1 cellular context compared by ENCODE assay signal in the genomic region with DNA sequence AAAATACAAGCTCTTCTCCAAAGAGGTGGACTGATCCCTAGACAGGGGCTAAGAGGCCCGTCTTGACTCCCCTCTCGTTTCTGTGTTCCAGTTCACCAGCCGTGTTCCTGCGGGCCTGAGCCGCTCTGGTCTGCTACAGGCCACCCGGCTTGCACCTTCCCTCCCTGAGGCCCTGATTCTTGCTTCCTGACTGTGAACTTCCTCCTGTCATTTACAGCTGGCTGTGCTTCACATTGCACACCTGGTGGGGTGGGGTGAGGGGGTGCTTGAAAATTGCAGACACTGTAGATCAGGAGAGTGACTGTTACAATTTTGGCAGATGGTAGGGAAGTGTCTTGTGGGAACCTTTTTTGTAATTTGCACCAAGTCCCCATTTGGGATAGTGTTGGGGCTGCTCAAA.
TF ChIP-seq lines count a peak whose summit lies in the region.

No MANE protein-coding gene starts in this region.

TF ChIP-seq in GM23338, 12 proteins besides CTCF, POLR2A, EP300 and RAD21 (continued from another document):
- TF ChIP-seq, protein P1, sequence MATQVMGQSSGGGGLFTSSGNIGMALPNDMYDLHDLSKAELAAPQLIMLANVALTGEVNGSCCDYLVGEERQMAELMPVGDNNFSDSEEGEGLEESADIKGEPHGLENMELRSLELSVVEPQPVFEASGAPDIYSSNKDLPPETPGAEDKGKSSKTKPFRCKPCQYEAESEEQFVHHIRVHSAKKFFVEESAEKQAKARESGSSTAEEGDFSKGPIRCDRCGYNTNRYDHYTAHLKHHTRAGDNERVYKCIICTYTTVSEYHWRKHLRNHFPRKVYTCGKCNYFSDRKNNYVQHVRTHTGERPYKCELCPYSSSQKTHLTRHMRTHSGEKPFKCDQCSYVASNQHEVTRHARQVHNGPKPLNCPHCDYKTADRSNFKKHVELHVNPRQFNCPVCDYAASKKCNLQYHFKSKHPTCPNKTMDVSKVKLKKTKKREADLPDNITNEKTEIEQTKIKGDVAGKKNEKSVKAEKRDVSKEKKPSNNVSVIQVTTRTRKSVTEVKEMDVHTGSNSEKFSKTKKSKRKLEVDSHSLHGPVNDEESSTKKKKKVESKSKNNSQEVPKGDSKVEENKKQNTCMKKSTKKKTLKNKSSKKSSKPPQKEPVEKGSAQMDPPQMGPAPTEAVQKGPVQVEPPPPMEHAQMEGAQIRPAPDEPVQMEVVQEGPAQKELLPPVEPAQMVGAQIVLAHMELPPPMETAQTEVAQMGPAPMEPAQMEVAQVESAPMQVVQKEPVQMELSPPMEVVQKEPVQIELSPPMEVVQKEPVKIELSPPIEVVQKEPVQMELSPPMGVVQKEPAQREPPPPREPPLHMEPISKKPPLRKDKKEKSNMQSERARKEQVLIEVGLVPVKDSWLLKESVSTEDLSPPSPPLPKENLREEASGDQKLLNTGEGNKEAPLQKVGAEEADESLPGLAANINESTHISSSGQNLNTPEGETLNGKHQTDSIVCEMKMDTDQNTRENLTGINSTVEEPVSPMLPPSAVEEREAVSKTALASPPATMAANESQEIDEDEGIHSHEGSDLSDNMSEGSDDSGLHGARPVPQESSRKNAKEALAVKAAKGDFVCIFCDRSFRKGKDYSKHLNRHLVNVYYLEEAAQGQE (IDR thresholded peaks at IDR 0.05; ENCODE audit: unreplicated experiment): no peak
- TF ChIP-seq STAT1 (IDR thresholded peaks at IDR 0.05; ENCODE audit: unreplicated experiment) (no peak), POLR2AphosphoS5 (IDR thresholded peaks at IDR 0.05; ENCODE audit: low read depth) (no peak), CREB1 (CRISPR knock-in tag; IDR thresholded peaks at IDR 0.05; ENCODE audit: low read depth) (no peak)
- TF ChIP-seq, protein P2, sequence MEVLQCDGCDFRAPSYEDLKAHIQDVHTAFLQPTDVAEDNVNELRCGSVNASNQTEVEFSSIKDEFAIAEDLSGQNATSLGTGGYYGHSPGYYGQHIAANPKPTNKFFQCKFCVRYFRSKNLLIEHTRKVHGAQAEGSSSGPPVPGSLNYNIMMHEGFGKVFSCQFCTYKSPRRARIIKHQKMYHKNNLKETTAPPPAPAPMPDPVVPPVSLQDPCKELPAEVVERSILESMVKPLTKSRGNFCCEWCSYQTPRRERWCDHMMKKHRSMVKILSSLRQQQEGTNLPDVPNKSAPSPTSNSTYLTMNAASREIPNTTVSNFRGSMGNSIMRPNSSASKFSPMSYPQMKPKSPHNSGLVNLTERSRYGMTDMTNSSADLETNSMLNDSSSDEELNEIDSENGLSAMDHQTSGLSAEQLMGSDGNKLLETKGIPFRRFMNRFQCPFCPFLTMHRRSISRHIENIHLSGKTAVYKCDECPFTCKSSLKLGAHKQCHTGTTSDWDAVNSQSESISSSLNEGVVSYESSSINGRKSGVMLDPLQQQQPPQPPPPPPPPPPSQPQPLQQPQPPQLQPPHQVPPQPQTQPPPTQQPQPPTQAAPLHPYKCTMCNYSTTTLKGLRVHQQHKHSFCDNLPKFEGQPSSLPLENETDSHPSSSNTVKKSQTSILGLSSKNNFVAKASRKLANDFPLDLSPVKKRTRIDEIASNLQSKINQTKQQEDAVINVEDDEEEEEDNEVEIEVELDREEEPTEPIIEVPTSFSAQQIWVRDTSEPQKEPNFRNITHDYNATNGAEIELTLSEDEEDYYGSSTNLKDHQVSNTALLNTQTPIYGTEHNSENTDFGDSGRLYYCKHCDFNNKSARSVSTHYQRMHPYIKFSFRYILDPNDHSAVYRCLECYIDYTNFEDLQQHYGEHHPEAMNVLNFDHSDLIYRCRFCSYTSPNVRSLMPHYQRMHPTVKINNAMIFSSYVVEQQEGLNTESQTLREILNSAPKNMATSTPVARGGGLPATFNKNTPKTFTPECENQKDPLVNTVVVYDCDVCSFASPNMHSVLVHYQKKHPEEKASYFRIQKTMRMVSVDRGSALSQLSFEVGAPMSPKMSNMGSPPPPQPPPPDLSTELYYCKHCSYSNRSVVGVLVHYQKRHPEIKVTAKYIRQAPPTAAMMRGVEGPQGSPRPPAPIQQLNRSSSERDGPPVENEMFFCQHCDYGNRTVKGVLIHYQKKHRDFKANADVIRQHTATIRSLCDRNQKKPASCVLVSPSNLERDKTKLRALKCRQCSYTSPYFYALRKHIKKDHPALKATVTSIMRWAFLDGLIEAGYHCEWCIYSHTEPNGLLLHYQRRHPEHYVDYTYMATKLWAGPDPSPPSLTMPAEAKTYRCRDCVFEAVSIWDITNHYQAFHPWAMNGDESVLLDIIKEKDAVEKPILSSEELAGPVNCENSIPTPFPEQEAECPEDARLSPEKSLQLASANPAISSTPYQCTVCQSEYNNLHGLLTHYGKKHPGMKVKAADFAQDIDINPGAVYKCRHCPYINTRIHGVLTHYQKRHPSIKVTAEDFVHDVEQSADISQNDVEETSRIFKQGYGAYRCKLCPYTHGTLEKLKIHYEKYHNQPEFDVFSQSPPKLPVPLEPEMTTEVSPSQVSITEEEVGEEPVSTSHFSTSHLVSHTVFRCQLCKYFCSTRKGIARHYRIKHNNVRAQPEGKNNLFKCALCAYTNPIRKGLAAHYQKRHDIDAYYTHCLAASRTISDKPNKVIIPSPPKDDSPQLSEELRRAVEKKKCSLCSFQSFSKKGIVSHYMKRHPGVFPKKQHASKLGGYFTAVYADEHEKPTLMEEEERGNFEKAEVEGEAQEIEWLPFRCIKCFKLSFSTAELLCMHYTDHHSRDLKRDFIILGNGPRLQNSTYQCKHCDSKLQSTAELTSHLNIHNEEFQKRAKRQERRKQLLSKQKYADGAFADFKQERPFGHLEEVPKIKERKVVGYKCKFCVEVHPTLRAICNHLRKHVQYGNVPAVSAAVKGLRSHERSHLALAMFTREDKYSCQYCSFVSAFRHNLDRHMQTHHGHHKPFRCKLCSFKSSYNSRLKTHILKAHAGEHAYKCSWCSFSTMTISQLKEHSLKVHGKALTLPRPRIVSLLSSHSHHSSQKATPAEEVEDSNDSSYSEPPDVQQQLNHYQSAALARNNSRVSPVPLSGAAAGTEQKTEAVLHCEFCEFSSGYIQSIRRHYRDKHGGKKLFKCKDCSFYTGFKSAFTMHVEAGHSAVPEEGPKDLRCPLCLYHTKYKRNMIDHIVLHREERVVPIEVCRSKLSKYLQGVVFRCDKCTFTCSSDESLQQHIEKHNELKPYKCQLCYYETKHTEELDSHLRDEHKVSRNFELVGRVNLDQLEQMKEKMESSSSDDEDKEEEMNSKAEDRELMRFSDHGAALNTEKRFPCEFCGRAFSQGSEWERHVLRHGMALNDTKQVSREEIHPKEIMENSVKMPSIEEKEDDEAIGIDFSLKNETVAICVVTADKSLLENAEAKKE (CRISPR knock-in tag; IDR thresholded peaks at IDR 0.05): no peak
- TF ChIP-seq, protein P3, sequence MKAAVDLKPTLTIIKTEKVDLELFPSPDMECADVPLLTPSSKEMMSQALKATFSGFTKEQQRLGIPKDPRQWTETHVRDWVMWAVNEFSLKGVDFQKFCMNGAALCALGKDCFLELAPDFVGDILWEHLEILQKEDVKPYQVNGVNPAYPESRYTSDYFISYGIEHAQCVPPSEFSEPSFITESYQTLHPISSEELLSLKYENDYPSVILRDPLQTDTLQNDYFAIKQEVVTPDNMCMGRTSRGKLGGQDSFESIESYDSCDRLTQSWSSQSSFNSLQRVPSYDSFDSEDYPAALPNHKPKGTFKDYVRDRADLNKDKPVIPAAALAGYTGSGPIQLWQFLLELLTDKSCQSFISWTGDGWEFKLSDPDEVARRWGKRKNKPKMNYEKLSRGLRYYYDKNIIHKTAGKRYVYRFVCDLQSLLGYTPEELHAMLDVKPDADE (IDR thresholded peaks at IDR 0.05): no peak
TF ChIP-seq in GM23338: peak in this region for 0.
